In the genomic region with DNA sequence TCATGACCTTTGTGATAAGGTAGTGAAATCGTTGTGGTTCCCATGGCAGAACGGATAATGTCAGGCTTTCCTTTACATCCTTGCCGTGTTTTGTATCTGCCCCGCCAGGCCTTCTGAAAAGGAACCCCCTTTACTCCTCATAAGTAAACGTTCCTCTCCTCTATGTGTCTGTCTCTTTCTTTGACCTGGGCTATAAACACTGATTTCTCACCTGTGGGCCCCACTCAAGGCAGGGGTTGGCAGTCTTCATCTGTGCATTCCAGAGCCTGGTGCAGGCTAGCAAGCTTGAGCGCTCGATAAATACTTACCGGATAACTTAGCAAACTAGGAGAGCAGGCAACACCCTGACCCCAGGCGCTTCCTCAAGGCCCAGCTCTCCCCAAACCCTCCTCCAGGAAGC, we compare ENCODE assay signal across 18 cellular contexts. TPM values are rescaled to one million over a fixed set of nuclear protein-coding genes. Genes with fewer than 3 reads are reported as not detected.
DNase-seq lines count a peak whose midpoint lies in the region; ATAC-seq and TF ChIP-seq lines count a peak whose summit lies in the region.
"Had no signal": no experiment of that assay in that cellular context is flagged by ENCODE, and none has a peak within 500 bp of the region (broad histone marks: within the 10 kb centered on the region; RNA-seq: fewer than 3 reads in every experiment).

No MANE protein-coding gene starts in this region.

- H3K36me3 Mint-ChIP-seq in Calu3 (ENCODE audit: insufficient read depth, unreplicated experiment): peaks cover 13% of the 10 kb centered on the region
- H3K36me3 Mint-ChIP-seq in WTC11: no peaks in the 10 kb centered on the region
- H3K36me3 Mint-ChIP-seq: CD4-positive, CD25-positive, alpha-beta regulatory T cell; CD8-positive, alpha-beta memory T cell had no signal

- DNase-seq in Calu3 (no peak), WTC11 (ENCODE audit: low spot score) (no peak), left kidney (ENCODE audit: low read depth, low spot score) (peak; percentile 33), osteoblast (ENCODE audit: insufficient read length, low spot score, missing footprints) (peak; percentile 10), NCI-H187 (lab: John Stamatoyannopoulos, UW) (no peak)
- DNase-seq in activated CD4-positive, alpha-beta T cell treated with anti-CD3 and anti-CD28 coated beads for 4 hours: no peak
- DNase-seq: 8988T; ACHN; BE2C; CD4-positive, CD25-positive, alpha-beta regulatory T cell; CD8-positive, alpha-beta memory T cell; COR-L47; KG1 had no signal

- H3K4me1 Mint-ChIP-seq in Calu3 (ENCODE audit: low read depth, unreplicated experiment) (peaks cover 19% of the 10 kb centered on the region), WTC11 (peaks cover 18% of the 10 kb centered on the region)

- no peaks in the 10 kb centered on the region for H3K79me2 ChIP-seq in osteoblast (ENCODE audit: insufficient read depth, low read length)

- no peaks in the 10 kb centered on the region for H3K9me3 ChIP-seq in osteoblast (ENCODE audit: low read depth, low read length)
- H3K9me3 ChIP-seq: BE2C had no signal

- CTCF ChIA-PET in Calu3 (lab: Charles Lee) (interaction anchor here (0.6 to 1.0 kb wide), 2 partner anchors 21 to 45 kb away, joined by 3 to 4 read pairs; partner anchors contain the start of gene JUP), WTC11 (lab: Charles Lee) (interaction anchor here (0.6 to 2.4 kb wide), 4 partner anchors 44 to 69 kb away, joined by 3 to 13 read pairs (median 8); partner anchors contain the start of genes JUP and P3H4)

- H3K4me3 Mint-ChIP-seq in Calu3 (ENCODE audit: low read depth, unreplicated experiment) (no peak overlapping the region), WTC11 (no peak overlapping the region)
- H3K4me3 Mint-ChIP-seq: CD4-positive, CD25-positive, alpha-beta regulatory T cell; CD8-positive, alpha-beta memory T cell; H9 had no signal

- H3K4me2 ChIP-seq in osteoblast (ENCODE audit: insufficient read depth, low read length): no peak overlapping the region

- H2AFZ ChIP-seq in osteoblast (ENCODE audit: low read length): no peak overlapping the region

- TF ChIP-seq CTCF in Calu3 (IDR thresholded peaks at IDR 0.05; ENCODE audit: unreplicated experiment): no peak
- no peak for TF ChIP-seq CTCF in WTC11 (IDR thresholded peaks at IDR 0.05)
- no peak for TF ChIP-seq CTCF in osteoblast (IDR thresholded peaks at IDR 0.05; ENCODE audit: extremely low read depth, low read depth, low read length)

- H3K9me3 Mint-ChIP-seq in Calu3 (ENCODE audit: low read depth, unreplicated experiment): no peaks in the 10 kb centered on the region
- H3K9me3 Mint-ChIP-seq in WTC11: no peaks in the 10 kb centered on the region
- H3K9me3 Mint-ChIP-seq: CD4-positive, CD25-positive, alpha-beta regulatory T cell; CD8-positive, alpha-beta memory T cell; H9 had no signal

- peaks cover 6% of the 10 kb centered on the region for H3K4me1 ChIP-seq in osteoblast (ENCODE audit: insufficient read depth, low read length)

- ATAC-seq in WTC11: no peak
- no peak for ATAC-seq in GM21515 (IDR thresholded peaks at IDR 0.05; ENCODE audit: unreplicated experiment)
- no peak for ATAC-seq in HG02623 (IDR thresholded peaks at IDR 0.05; ENCODE audit: unreplicated experiment)

- H3K27ac Mint-ChIP-seq in Calu3 (ENCODE audit: unreplicated experiment) (peak overlapping the region; percentile 6), WTC11 (no peak overlapping the region; the same call in 1 of the 2 replicates)
- H3K27ac Mint-ChIP-seq: CD8-positive, alpha-beta memory T cell had no signal

- no peak overlapping the region for H3K27ac ChIP-seq in osteoblast (ENCODE audit: low read depth, low read length)

- POLR2A ChIA-PET in WTC11 (lab: Charles Lee): no interaction called here

- no peaks in the 10 kb centered on the region for H4K20me1 ChIP-seq in osteoblast (ENCODE audit: insufficient read depth, low read length)

- intact Hi-C loops in Calu3 (cut with micrococcal nuclease; ENCODE audit: unreplicated experiment): no loop called here

- H3K27me3 Mint-ChIP-seq in Calu3 (ENCODE audit: unreplicated experiment) (peaks cover 22% of the 10 kb centered on the region), WTC11 (ENCODE audit: low read depth) (peaks cover 13% of the 10 kb centered on the region)

- H3K4me3 ChIP-seq in osteoblast (ENCODE audit: insufficient read depth, low read length): no peak overlapping the region

- peaks cover 22% of the 10 kb centered on the region for H3K27me3 ChIP-seq in osteoblast (ENCODE audit: insufficient read depth, low read length)

- H3K36me3 ChIP-seq in osteoblast (ENCODE audit: insufficient read depth, low read length): no peaks in the 10 kb centered on the region
- H3K36me3 ChIP-seq: BE2C had no signal

- BruUV-seq in Calu3 (replicated peaks; lab: Mats Ljungman, UMichigan): no TSS peak

TF ChIP-seq in WTC11, 78 proteins besides CTCF, POLR2A, EP300 and RAD21:
- TF ChIP-seq ZNF281 (CRISPR knock-in tag; IDR thresholded peaks at IDR 0.05): no peak
- TF ChIP-seq, protein P1, sequence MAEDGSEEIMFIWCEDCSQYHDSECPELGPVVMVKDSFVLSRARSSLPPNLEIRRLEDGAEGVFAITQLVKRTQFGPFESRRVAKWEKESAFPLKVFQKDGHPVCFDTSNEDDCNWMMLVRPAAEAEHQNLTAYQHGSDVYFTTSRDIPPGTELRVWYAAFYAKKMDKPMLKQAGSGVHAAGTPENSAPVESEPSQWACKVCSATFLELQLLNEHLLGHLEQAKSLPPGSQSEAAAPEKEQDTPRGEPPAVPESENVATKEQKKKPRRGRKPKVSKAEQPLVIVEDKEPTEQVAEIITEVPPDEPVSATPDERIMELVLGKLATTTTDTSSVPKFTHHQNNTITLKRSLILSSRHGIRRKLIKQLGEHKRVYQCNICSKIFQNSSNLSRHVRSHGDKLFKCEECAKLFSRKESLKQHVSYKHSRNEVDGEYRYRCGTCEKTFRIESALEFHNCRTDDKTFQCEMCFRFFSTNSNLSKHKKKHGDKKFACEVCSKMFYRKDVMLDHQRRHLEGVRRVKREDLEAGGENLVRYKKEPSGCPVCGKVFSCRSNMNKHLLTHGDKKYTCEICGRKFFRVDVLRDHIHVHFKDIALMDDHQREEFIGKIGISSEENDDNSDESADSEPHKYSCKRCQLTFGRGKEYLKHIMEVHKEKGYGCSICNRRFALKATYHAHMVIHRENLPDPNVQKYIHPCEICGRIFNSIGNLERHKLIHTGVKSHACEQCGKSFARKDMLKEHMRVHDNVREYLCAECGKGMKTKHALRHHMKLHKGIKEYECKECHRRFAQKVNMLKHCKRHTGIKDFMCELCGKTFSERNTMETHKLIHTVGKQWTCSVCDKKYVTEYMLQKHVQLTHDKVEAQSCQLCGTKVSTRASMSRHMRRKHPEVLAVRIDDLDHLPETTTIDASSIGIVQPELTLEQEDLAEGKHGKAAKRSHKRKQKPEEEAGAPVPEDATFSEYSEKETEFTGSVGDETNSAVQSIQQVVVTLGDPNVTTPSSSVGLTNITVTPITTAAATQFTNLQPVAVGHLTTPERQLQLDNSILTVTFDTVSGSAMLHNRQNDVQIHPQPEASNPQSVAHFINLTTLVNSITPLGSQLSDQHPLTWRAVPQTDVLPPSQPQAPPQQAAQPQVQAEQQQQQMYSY (CRISPR knock-in tag; IDR thresholded peaks at IDR 0.05): peak; percentile 47

RNA-seq across cellular contexts. Expression of gene HAP1, which starts 7.3 kb away (rescaled TPM):
- total RNA-seq in Calu3 (2022) (0.86 and 1.2 TPM in 2 replicates), WTC11 (2021) (4.4 to 5.0 TPM (median 4.4 TPM) in 3 replicates), osteoblast (under 0.01 TPM in 1 of 2 replicates, not detected in the other)

RNA-seq across cellular contexts. Expression of gene GAST, which starts 29.6 kb away (rescaled TPM):
- total RNA-seq in Calu3 (2022): not detected in 2 replicates
- total RNA-seq in WTC11 (2021): not detected in 3 replicates
- total RNA-seq in osteoblast: not detected in 2 replicates
- total RNA-seq: CD4-positive, CD25-positive, alpha-beta regulatory T cell; CD8-positive, alpha-beta memory T cell; H1; H9; HT1080 had no signal

RNA-seq across cellular contexts. Expression of gene JUP, which starts 44.8 kb away (rescaled TPM):
- total RNA-seq in Calu3 (2022): 695 and 705 TPM in 2 replicates
- total RNA-seq in WTC11 (2021): 93.5 to 103 TPM (median 100 TPM) in 3 replicates
- total RNA-seq in osteoblast: 18.0 and 24.2 TPM in 2 replicates

RNA-seq across cellular contexts. Expression of gene EIF1, which starts 53.0 kb away (rescaled TPM):
- total RNA-seq in Calu3 (2022) (807 and 937 TPM in 2 replicates), WTC11 (2021) (466 to 481 TPM (median 475 TPM) in 3 replicates), osteoblast (94.5 and 101 TPM in 2 replicates)

Comparison
In these comparisons a context has a peak if more than half of its experiments do, and no peak if none do; other contexts are left out.
1. DNase-seq: peak in left kidney (single experiment) and osteoblast (single experiment); none in Calu3 (single experiment), WTC11 (single experiment), activated CD4-positive, alpha-beta T cell treated with anti-CD3 and anti-CD28 coated beads for 4 hours (0 of 2) and NCI-H187 (0 of 2).